In the genomic region with DNA sequence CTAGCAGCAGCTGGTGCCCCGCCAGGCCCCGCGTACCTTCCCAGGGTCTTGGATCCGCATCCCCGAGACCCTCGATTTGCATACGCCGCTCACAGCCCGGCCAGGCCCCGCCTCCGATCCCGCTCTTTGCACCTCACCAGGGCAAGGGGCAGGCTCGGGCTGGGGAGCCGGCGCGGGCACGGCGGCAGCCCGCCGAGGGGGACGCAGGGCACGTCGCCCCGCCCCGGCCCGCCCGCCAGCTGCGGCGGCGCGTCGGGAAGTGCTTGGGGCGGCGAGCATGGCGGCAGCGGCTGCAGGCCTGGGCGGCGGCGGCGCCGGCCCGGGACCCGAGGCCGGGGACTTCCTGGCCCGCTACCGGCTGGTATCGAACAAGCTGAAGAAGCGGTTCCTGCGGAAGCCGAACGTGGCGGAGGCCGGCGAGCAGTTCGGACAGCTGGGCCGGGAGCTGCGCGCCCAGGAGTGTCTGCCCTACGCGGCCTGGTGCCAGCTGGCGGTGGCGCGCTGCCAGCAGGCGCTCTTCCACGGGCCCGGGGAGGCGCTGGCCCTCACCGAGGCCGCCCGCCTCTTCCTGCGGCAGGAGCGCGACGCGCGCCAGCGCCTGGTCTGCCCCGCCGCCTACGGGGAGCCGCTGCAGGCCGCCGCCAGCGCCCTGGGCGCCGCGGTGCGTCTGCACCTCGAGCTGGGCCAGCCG, we compare ENCODE assay signal across 15 cellular contexts. TPM values are rescaled to one million over a fixed set of nuclear protein-coding genes. Genes with fewer than 3 reads are reported as not detected.
A peak's percentile ranks its signal among the peaks of the same experiment; 100 is the strongest.
DNase-seq lines count a peak whose midpoint lies in the region; ATAC-seq and TF ChIP-seq lines count a peak whose summit lies in the region.
"Not testable (repeated sequence)": the region's sequence is repeated elsewhere in the genome, so short reads cannot be mapped to it uniquely, and the experiment has no call there.
"Had no signal": no experiment of that assay in that cellular context is flagged by ENCODE, and none has a peak within 500 bp of the region (broad histone marks: within the 10 kb centered on the region; RNA-seq: fewer than 3 reads in every experiment).

A gene (plus strand): TSS at position 258 of the 691 bp plus-strand sequence. CDS start 20 bp downstream, at position 278.

- CTCF ChIA-PET in CD8-positive, alpha-beta T cell (lab: Charles Lee), result not testable (repeated sequence)

- H3K4me1 Mint-ChIP-seq in CD8-positive, alpha-beta T cell (ENCODE audit: low read depth); T-helper 17 cell: not testable (repeated sequence)

- H3K36me3 ChIP-seq in CD8-positive, alpha-beta T cell (ENCODE audit: insufficient read depth, low read length); prostate gland: not testable (repeated sequence)

- not testable (repeated sequence) for H3K4me3 Mint-ChIP-seq in CD8-positive, alpha-beta T cell; T-helper 17 cell

- ATAC-seq in CD8-positive, alpha-beta T cell, result peak; percentile 75
- ATAC-seq in GM19043 (IDR thresholded peaks at IDR 0.05; ENCODE audit: low read depth, unreplicated experiment) (peak; percentile 58), GM21529 (IDR thresholded peaks at IDR 0.05; ENCODE audit: unreplicated experiment) (peak; percentile 79), HG02884 (IDR thresholded peaks at IDR 0.05; ENCODE audit: unreplicated experiment) (peak; percentile 73), HG03280 (IDR thresholded peaks at IDR 0.05; ENCODE audit: unreplicated experiment) (peak; percentile 77), T-helper 17 cell (peak; percentile 80), Right ventricle myocardium superior (ENCODE audit: poor library complexity) (peak; percentile 94)

- H3K27ac Mint-ChIP-seq in CD8-positive, alpha-beta T cell; T-helper 17 cell: not testable (repeated sequence)

- H3K9me3 Mint-ChIP-seq in CD8-positive, alpha-beta T cell, result not testable (repeated sequence)

- POLR2A ChIA-PET in CD8-positive, alpha-beta T cell (lab: Charles Lee), result not testable (repeated sequence)

- not testable (repeated sequence) for H3K4me3 ChIP-seq in CD8-positive, alpha-beta T cell (ENCODE audit: low read depth, low read length); prostate gland

- not testable (repeated sequence) for H3K27me3 ChIP-seq in CD8-positive, alpha-beta T cell (ENCODE audit: insufficient read depth, low read length); prostate gland (replicated peaks; ENCODE audit: insufficient read depth)

- not testable (repeated sequence) for H3K36me3 Mint-ChIP-seq in CD8-positive, alpha-beta T cell; T-helper 17 cell (ENCODE audit: low read depth)

- not testable (repeated sequence) for TF ChIP-seq POLR2A in prostate gland (IDR thresholded peaks at IDR 0.05)

- not testable (repeated sequence) for H3K4me1 ChIP-seq in CD8-positive, alpha-beta T cell (ENCODE audit: insufficient read depth, low read length); prostate gland (replicated peaks)

- not testable (repeated sequence) for H3K27me3 Mint-ChIP-seq in CD8-positive, alpha-beta T cell (ENCODE audit: low read depth); T-helper 17 cell

- H3K27ac ChIP-seq in CD8-positive, alpha-beta T cell (ENCODE audit: low read depth, low read length); prostate gland: not testable (repeated sequence)

- not testable (repeated sequence) for H3K9me3 ChIP-seq in CD8-positive, alpha-beta T cell (ENCODE audit: low read length); T-helper 17 cell (ENCODE audit: control insufficient read depth, low read length, poor library complexity, severe bottlenecking); prostate gland

- WGBS in prostate gland, result no CpG with 5 or more reads among the region's 90 CpGs

- TF ChIP-seq CTCF in CD8-positive, alpha-beta T cell (IDR thresholded peaks at IDR 0.05); prostate gland (IDR thresholded peaks at IDR 0.05): not testable (repeated sequence)

- not testable (repeated sequence) for DNase-seq in CD8-positive, alpha-beta T cell; T-helper 17 cell; Right ventricle myocardium superior; prostate gland (ENCODE audit: low spot score)

- intact Hi-C loops in CD8-positive, alpha-beta T cell (cut with DNase I, micrococcal nuclease); Right ventricle myocardium superior (cut with DNase I); prostate gland (cut with DNase I): not testable (repeated sequence)

RNA-seq across cellular contexts. Expression of the gene that starts here (rescaled TPM):
- not detected for total RNA-seq in CD8-positive, alpha-beta T cell
- total RNA-seq in T-helper 17 cell (not detected), Right ventricle myocardium superior (not detected), prostate gland (10 to 100 TPM; 15.2 to 16.4 TPM)
- total RNA-seq: A673; activated T-helper 1 cell treated with anti-CD3 and anti-CD28 coated beads, Interleukin-12 subunit alpha, Interleukin-12 subunit beta, Interleukin-2, Interleukin-4 antibody, amounts not matched to agents 30 ng/mL and 10 ng/mL and 1 ng/mL, durations not matched to agents 14 hours and 24 hours and 36 hours; CD8-positive, alpha-beta memory T cell; chondrocyte; frontal cortex; SJSA1; ureter had no signal

Comparison
In these comparisons a context has a peak if more than half of its experiments do, and no peak if none do; other contexts are left out.
1. RNA of the gene that starts here (total RNA-seq): 15.2 to 16.4 TPM in prostate gland; not detected in CD8-positive, alpha-beta T cell, not detected in T-helper 17 cell and not detected in Right ventricle myocardium superior (single experiment); every median in the first group is over 10 times any median in the second.
2. Peak in ATAC-seq in CD8-positive, alpha-beta T cell; RNA of the gene not detected or under 1 TPM.
3. Peak in ATAC-seq in T-helper 17 cell; RNA of the gene not detected or under 1 TPM.
4. Peak in ATAC-seq in Right ventricle myocardium superior; RNA of the gene not detected or under 1 TPM.
5. Peak in every context shown above with its lines, with median percentiles within 50 percentile points of each other: ATAC-seq.